ENCODE assay signal across 11 cellular contexts in the genomic region with DNA sequence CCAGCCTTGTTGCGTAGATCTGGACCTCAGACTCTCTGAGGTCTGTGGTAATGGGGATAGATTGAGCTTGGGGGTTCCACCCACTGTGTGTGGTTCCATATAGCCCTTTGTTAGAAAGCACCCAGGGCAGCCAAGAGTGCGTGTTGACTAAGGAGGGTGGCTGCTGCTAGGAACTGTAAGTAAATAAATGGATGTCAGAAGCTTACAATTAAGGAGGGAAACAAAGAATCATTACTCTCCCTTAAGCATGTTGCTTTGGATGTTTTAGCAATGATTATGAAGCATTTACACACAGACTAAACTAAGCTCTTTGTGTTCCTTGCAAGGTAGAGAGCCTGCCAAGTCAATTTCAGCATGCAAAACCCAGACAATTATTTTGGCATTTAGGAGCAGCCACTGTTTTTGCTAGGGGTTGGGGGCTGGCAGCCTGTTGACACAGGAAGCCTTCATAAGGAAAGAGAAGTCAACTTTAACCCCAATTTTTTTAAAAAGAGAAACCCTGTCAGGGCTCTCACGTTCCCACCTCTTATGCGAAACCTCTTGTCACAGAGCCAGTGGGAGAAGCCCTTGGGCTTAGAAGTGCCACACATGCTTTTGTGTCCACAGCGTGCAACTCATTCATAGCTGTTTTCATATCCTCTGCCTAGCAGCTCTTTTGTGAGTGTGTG.
A peak's percentile ranks its signal among the peaks of the same experiment; 100 is the strongest.
DNase-seq lines count a peak whose midpoint lies in the region; ATAC-seq and TF ChIP-seq lines count a peak whose summit lies in the region.
"Had no signal": no experiment of that assay in that cellular context is flagged by ENCODE, and none has a peak within 500 bp of the region (broad histone marks: within the 10 kb centered on the region; RNA-seq: fewer than 3 reads in every experiment).

No MANE protein-coding gene starts in this region.

- ATAC-seq in HG03095 (IDR thresholded peaks at IDR 0.05; ENCODE audit: unreplicated experiment): no peak
- ATAC-seq in GM21447 (IDR thresholded peaks at IDR 0.05; ENCODE audit: unreplicated experiment): no peak
- ATAC-seq in GM19452 (IDR thresholded peaks at IDR 0.05; ENCODE audit: unreplicated experiment): no peak

- no peak overlapping the region for H3K4me3 Mint-ChIP-seq in chondrocyte (ENCODE audit: unreplicated experiment)
- no peak overlapping the region for H3K4me3 Mint-ChIP-seq in nephron progenitor cell
- H3K4me3 Mint-ChIP-seq: activated naive CD8-positive, alpha-beta T cell treated with anti-CD3 and anti-CD28 coated beads, Interleukin-2, amount 10 ng/mL, durations not matched to agents 7 days and 5 days had no signal

- TF ChIP-seq CTCF in chondrocyte (IDR thresholded peaks at IDR 0.05) (no peak), nephron progenitor cell (IDR thresholded peaks at IDR 0.05) (no peak)

- no peaks in the 10 kb centered on the region for H3K36me3 Mint-ChIP-seq in chondrocyte (ENCODE audit: low read depth)
- no peaks in the 10 kb centered on the region for H3K36me3 Mint-ChIP-seq in nephron progenitor cell (ENCODE audit: low read depth)

- DNase-seq in AG08395 (ENCODE audit: low spot score): peak; percentile 31
- peak; percentile 73 for DNase-seq in NCI-H1048 (lab: John Stamatoyannopoulos, UW)
- DNase-seq in chondrocyte (ENCODE audit: low spot score): no peak
- DNase-seq in nephron progenitor cell: no peak
- DNase-seq in NCI-H2171 (lab: John Stamatoyannopoulos, UW): no peak
- DNase-seq: activated CD4-positive, alpha-beta T cell treated with anti-CD3 and anti-CD28 coated beads for 4 hours; activated naive CD8-positive, alpha-beta T cell treated with anti-CD3 and anti-CD28 coated beads, Interleukin-2, amount 10 ng/mL, durations not matched to agents 7 days and 5 days; AML-193 had no signal

- H3K9me3 Mint-ChIP-seq in chondrocyte (ENCODE audit: low read depth) (no peaks in the 10 kb centered on the region), nephron progenitor cell (no peaks in the 10 kb centered on the region)
- H3K9me3 Mint-ChIP-seq: activated naive CD8-positive, alpha-beta T cell treated with anti-CD3 and anti-CD28 coated beads, Interleukin-2, amount 10 ng/mL, durations not matched to agents 7 days and 5 days had no signal

- H3K4me1 Mint-ChIP-seq in chondrocyte (ENCODE audit: low read depth): peaks cover 59% of the 10 kb centered on the region
- H3K4me1 Mint-ChIP-seq in nephron progenitor cell: peaks cover 29% of the 10 kb centered on the region

- H3K27ac Mint-ChIP-seq in chondrocyte (ENCODE audit: unreplicated experiment) (peak overlapping the region; percentile 58), nephron progenitor cell (peak overlapping the region; percentile 30)
- H3K27ac Mint-ChIP-seq: activated naive CD8-positive, alpha-beta T cell treated with anti-CD3 and anti-CD28 coated beads, Interleukin-2, amount 10 ng/mL, durations not matched to agents 7 days and 5 days had no signal

- H3K27me3 Mint-ChIP-seq in chondrocyte (ENCODE audit: low read depth) (no peaks in the 10 kb centered on the region), nephron progenitor cell (ENCODE audit: low read depth, poor library complexity) (peaks cover 4% of the 10 kb centered on the region)
- H3K27me3 Mint-ChIP-seq: activated naive CD8-positive, alpha-beta T cell treated with anti-CD3 and anti-CD28 coated beads, Interleukin-2, amount 10 ng/mL, durations not matched to agents 7 days and 5 days had no signal

Comparison
In these comparisons a context has a peak if more than half of its experiments do, and no peak if none do; other contexts are left out.
1. DNase-seq: peak in AG08395 (single experiment) and NCI-H1048 (single experiment); none in chondrocyte (single experiment), nephron progenitor cell (single experiment) and NCI-H2171 (single experiment).